ENCODE assay signal across 12 cellular contexts in genomic region chr2:64861338-64862000, GRCh38.
DNase-seq lines count a peak whose midpoint lies in the region; ATAC-seq and TF ChIP-seq lines count a peak whose summit lies in the region.
"Had no signal": no experiment of that assay in that cellular context is flagged by ENCODE, and none has a peak within 500 bp of the region (broad histone marks: within the 10 kb centered on the region; RNA-seq: fewer than 3 reads in every experiment).

No MANE protein-coding gene starts in this region.

- no peaks in the 10 kb centered on the region for H3K36me3 ChIP-seq in esophagus muscularis mucosa
- H3K36me3 ChIP-seq: ascending aorta had no signal

- in situ Hi-C loops in GM13977 (cut with MboI; ENCODE audit: low pct_unique_long_range_greater_than_20kb, low sequenced_read_pairs, unreplicated experiment): loop anchor here (10.0 to 25.0 kb wide), 4 partner anchors 217 to 524 kb away; partner anchors contain the start of gene AFTPH

- peaks cover 36 to 65% (median 56%) of the 10 kb centered on the region in 4 donors for H3K4me1 ChIP-seq in esophagus muscularis mucosa

- no peak for ATAC-seq in GM18909 (IDR thresholded peaks at IDR 0.05; ENCODE audit: poor library complexity, unreplicated experiment)
- ATAC-seq: foreskin keratinocyte had no signal

- peak; percentile 61 for DNase-seq in GM13977 (ENCODE audit: low spot score)
- peak; percentile 67 for DNase-seq in MV-4-11 (lab: John Stamatoyannopoulos, UW)
- DNase-seq in esophagus muscularis mucosa (ENCODE audit: extremely low spot score): no peak
- DNase-seq in substantia nigra (lab: John Stamatoyannopoulos, UW): no peak
- DNase-seq in A172 (ENCODE audit: low spot score): no peak
- no peak for DNase-seq in NCI-H1092 treated with DMSO at 0.1 percent for 48 hours (lab: John Stamatoyannopoulos, UW)
- DNase-seq: activated CD4-positive, alpha-beta T cell treated with anti-CD3 and anti-CD28 coated beads, Interleukin-2, amount 50 U/mL, for 1 hour; foreskin keratinocyte; islet precursor cell; NCI-H2171 had no signal

- WGBS in esophagus muscularis mucosa: 73% methylated on average over 7 of the region's 7 CpGs

- no peaks in the 10 kb centered on the region for H3K27me3 ChIP-seq in esophagus muscularis mucosa
- H3K27me3 ChIP-seq: ascending aorta, foreskin keratinocyte had no signal

- no peak overlapping the region for H3K4me3 ChIP-seq in esophagus muscularis mucosa
- H3K4me3 ChIP-seq: ascending aorta had no signal

- TF ChIP-seq CTCF in GM13977 (IDR thresholded peaks at IDR 0.05; ENCODE audit: extremely low read depth, insufficient read depth, missing control alignments): no peak
- TF ChIP-seq CTCF in esophagus muscularis mucosa (IDR thresholded peaks at IDR 0.05): no peak

- H3K27ac ChIP-seq in esophagus muscularis mucosa (replicated peaks in 1 of 4) (peak overlapping the region; percentile 94 to 96 (median 95)), substantia nigra (ENCODE audit: low read depth, low read length, poor library complexity, severe bottlenecking) (peak overlapping the region; percentile 33)
- H3K27ac ChIP-seq: foreskin keratinocyte had no signal

- TF ChIP-seq EP300 in esophagus muscularis mucosa (IDR thresholded peaks at IDR 0.05): no peak

- no peaks in the 10 kb centered on the region for H3K9me3 ChIP-seq in esophagus muscularis mucosa
- H3K9me3 ChIP-seq: ascending aorta had no signal

- no peak for TF ChIP-seq POLR2A in esophagus muscularis mucosa (IDR thresholded peaks at IDR 0.05; ENCODE audit: low read depth)

- intact Hi-C loops in esophagus muscularis mucosa (cut with DNase I): loop anchor here (5.0 kb wide), 1 partner anchor 109 kb away; no protein-coding TSS in a partner anchor

Comparison
In these comparisons a context has a peak if more than half of its experiments do, and no peak if none do; other contexts are left out.
1. DNase-seq: peak in GM13977 (single experiment) and MV-4-11 (single experiment); none in esophagus muscularis mucosa (single experiment), substantia nigra (0 of 49), A172 (single experiment) and NCI-H1092 treated with DMSO at 0.1 percent for 48 hours (single experiment).